12 cellular contexts compared by ENCODE assay signal in the genomic region with DNA sequence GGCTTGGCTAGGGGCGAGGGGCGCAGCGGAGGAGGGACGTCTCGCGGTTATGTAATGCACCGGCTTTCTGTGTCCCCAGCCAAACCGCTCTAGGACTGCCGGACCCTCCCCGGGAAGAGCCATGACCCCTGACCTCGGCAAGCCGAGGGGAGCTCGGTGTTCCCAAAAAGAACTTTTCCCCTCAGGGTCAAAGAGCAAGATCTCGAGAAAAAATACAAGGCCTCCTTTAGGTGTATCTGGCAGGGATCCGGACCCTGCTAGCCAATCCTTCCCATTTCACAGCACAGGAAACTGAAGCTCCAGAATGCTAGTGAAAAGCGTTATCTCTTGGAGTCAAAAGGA. TPM values are rescaled to one million over a fixed set of nuclear protein-coding genes. Genes with fewer than 3 reads are reported as not detected.
DNase-seq lines count a peak whose midpoint lies in the region; ATAC-seq and TF ChIP-seq lines count a peak whose summit lies in the region.
"Had no signal": no experiment of that assay in that cellular context is flagged by ENCODE, and none has a peak within 500 bp of the region (broad histone marks: within the 10 kb centered on the region; RNA-seq: fewer than 3 reads in every experiment).

No MANE protein-coding gene starts in this region.

- H3K36me3 ChIP-seq in neural progenitor cell = no peaks in the 10 kb centered on the region

- in situ Hi-C loops in GM13977 (cut with MboI; ENCODE audit: low pct_unique_long_range_greater_than_20kb, low sequenced_read_pairs, unreplicated experiment) = no loop called here

- H3K4me3 Mint-ChIP-seq in WTC11 = peak overlapping the region; percentile 71
- peak overlapping the region; percentile 79 for H3K4me3 Mint-ChIP-seq in neural progenitor cell
- H3K4me3 Mint-ChIP-seq: immature natural killer cell had no signal

- peaks cover 77% of the 10 kb centered on the region for H3K27me3 ChIP-seq in neural progenitor cell

- peaks cover 31% of the 10 kb centered on the region for H3F3A ChIP-seq in neural progenitor cell (ENCODE audit: low read depth)

- no peaks in the 10 kb centered on the region for H3K79me2 ChIP-seq in neural progenitor cell (ENCODE audit: low read depth)

- ATAC-seq in WTC11 = peak; percentile 0; the same call in 1 of the 2 replicates

- no peaks in the 10 kb centered on the region for H3K9me3 Mint-ChIP-seq in WTC11
- H3K9me3 Mint-ChIP-seq in neural progenitor cell = peaks cover 2% of the 10 kb centered on the region
- H3K9me3 Mint-ChIP-seq: immature natural killer cell had no signal

- H3K4me3 ChIP-seq in AG04449 (ENCODE audit: low read depth, low read length) = peak overlapping the region; percentile 56
- peak overlapping the region; percentile 41 for H3K4me3 ChIP-seq in foreskin fibroblast (ENCODE audit: low read depth in 1 of 2, low read length in 2 of 2)
- H3K4me3 ChIP-seq in neural progenitor cell = peak overlapping the region; percentile 61

- peaks cover 4% of the 10 kb centered on the region for H3K4me1 ChIP-seq in neural progenitor cell

- peak overlapping the region; percentile 97 for H2AFZ ChIP-seq in neural progenitor cell (replicated peaks)

- POLR2A ChIA-PET in AG04449 (lab: Yijun Ruan, JAX) = no interaction called here
- POLR2A ChIA-PET in WTC11 (lab: Charles Lee) = interaction anchor here (1.3 to 2.1 kb wide), 2 partner anchors 23 to 108 kb away, joined by 3 to 10 read pairs; no protein-coding TSS in a partner anchor
- POLR2A ChIA-PET in GM10248 (lab: Yijun Ruan, JAX) = no interaction called here

- no peak overlapping the region for H3K9ac ChIP-seq in neural progenitor cell

- H3K27me3 Mint-ChIP-seq in WTC11 (ENCODE audit: low read depth) = peaks cover 21% of the 10 kb centered on the region
- peaks cover 27% of the 10 kb centered on the region for H3K27me3 Mint-ChIP-seq in neural progenitor cell (ENCODE audit: insufficient read depth, low read depth)

- TF ChIP-seq CTCF in AG04449 (IDR thresholded peaks at IDR 0.05; ENCODE audit: insufficient read depth, low read length, missing control alignments) = no peak
- TF ChIP-seq CTCF in WTC11 (IDR thresholded peaks at IDR 0.05) = no peak
- TF ChIP-seq CTCF in foreskin fibroblast (IDR thresholded peaks at IDR 0.05; ENCODE audit: low read depth, low read length) = no peak
- no peak for TF ChIP-seq CTCF in neural progenitor cell (IDR thresholded peaks at IDR 0.05)
- TF ChIP-seq CTCF in GM13977 (IDR thresholded peaks at IDR 0.05; ENCODE audit: extremely low read depth, insufficient read depth, missing control alignments) = no peak
- TF ChIP-seq CTCF in GM10248 (IDR thresholded peaks at IDR 0.05; ENCODE audit: control extremely low read depth, extremely low read depth, low read depth, missing control alignments) = no peak

- H4K20me1 ChIP-seq in neural progenitor cell (ENCODE audit: low read depth) = peaks cover 3% of the 10 kb centered on the region

- DNase-seq in AG04449 (ENCODE audit: low read depth, low spot score) (no peak), WTC11 (ENCODE audit: low spot score) (no peak), foreskin fibroblast (no peak), neural progenitor cell (ENCODE audit: low spot score) (no peak), SHP77 (lab: John Stamatoyannopoulos, UW) (no peak), pons (ENCODE audit: low spot score) (no peak), GM13977 (ENCODE audit: low spot score) (no peak), GM10248 (ENCODE audit: extremely low spot score) (no peak)
- DNase-seq: central memory CD4-positive, alpha-beta T cell; immature natural killer cell; NCI-H345 had no signal

- H3K36me3 Mint-ChIP-seq in WTC11 (no peaks in the 10 kb centered on the region; the same call in 1 of the 2 replicates), neural progenitor cell (no peaks in the 10 kb centered on the region)
- H3K36me3 Mint-ChIP-seq: immature natural killer cell had no signal

- no peaks in the 10 kb centered on the region for H3K9me3 ChIP-seq in neural progenitor cell (ENCODE audit: low read depth)

- peak overlapping the region; percentile 78 for H3K27ac Mint-ChIP-seq in WTC11
- no peak overlapping the region for H3K27ac Mint-ChIP-seq in neural progenitor cell
- H3K27ac Mint-ChIP-seq: immature natural killer cell had no signal

- no peak overlapping the region for H3K27ac ChIP-seq in neural progenitor cell
- H3K27ac ChIP-seq: SK-N-MC had no signal

- peak overlapping the region; percentile 93 for H3K4me2 ChIP-seq in neural progenitor cell

- CTCF ChIA-PET in AG04449 (lab: Yijun Ruan, JAX) = interaction anchor here (0.6 to 2.3 kb wide), 2 partner anchors 27 to 117 kb away, joined by 3 to 7 read pairs; no protein-coding TSS in a partner anchor
- CTCF ChIA-PET in WTC11 (lab: Charles Lee) = interaction anchor here (0.7 to 3.6 kb wide), 7 partner anchors 19 to 167 kb away, joined by 3 to 16 read pairs (median 4); no protein-coding TSS in a partner anchor
- CTCF ChIA-PET in GM10248 (lab: Yijun Ruan, JAX) = interaction anchor here (1.2 to 1.4 kb wide), 4 partner anchors 13 to 79 kb away, joined by 3 read pairs; no protein-coding TSS in a partner anchor

- H3K4me1 Mint-ChIP-seq in WTC11 (peaks cover 52% of the 10 kb centered on the region), neural progenitor cell (peaks cover 19% of the 10 kb centered on the region)
- H3K4me1 Mint-ChIP-seq: immature natural killer cell had no signal

TF ChIP-seq in WTC11, 78 proteins besides CTCF, POLR2A, EP300 and RAD21:
- no peak for TF ChIP-seq MYBL2 (CRISPR knock-in tag; IDR thresholded peaks at IDR 0.05)
- TF ChIP-seq, protein P1, sequence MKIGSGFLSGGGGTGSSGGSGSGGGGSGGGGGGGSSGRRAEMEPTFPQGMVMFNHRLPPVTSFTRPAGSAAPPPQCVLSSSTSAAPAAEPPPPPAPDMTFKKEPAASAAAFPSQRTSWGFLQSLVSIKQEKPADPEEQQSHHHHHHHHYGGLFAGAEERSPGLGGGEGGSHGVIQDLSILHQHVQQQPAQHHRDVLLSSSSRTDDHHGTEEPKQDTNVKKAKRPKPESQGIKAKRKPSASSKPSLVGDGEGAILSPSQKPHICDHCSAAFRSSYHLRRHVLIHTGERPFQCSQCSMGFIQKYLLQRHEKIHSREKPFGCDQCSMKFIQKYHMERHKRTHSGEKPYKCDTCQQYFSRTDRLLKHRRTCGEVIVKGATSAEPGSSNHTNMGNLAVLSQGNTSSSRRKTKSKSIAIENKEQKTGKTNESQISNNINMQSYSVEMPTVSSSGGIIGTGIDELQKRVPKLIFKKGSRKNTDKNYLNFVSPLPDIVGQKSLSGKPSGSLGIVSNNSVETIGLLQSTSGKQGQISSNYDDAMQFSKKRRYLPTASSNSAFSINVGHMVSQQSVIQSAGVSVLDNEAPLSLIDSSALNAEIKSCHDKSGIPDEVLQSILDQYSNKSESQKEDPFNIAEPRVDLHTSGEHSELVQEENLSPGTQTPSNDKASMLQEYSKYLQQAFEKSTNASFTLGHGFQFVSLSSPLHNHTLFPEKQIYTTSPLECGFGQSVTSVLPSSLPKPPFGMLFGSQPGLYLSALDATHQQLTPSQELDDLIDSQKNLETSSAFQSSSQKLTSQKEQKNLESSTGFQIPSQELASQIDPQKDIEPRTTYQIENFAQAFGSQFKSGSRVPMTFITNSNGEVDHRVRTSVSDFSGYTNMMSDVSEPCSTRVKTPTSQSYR (CRISPR knock-in tag; IDR thresholded peaks at IDR 0.05) = no peak
- TF ChIP-seq E2F5 (CRISPR knock-in tag; IDR thresholded peaks at IDR 0.05) = 0 out of 2 replicates have a peak, but pooled peaks have one; percentile 37
- no peak for TF ChIP-seq EMX1 (CRISPR knock-in tag; IDR thresholded peaks at IDR 0.05)

RNA-seq across cellular contexts. Expression of gene SLC16A12, which starts 0.6 kb away (rescaled TPM):
- 8.0 to 10.9 TPM (median 8.3 TPM) in 3 replicates for total RNA-seq in WTC11 (2021)
- not detected in 2 replicates for total RNA-seq in neural progenitor cell (ENCODE audit: low replicate concordance)
